In genomic region chr22:19260194-19260593, GRCh38 we compare ENCODE assay signal across 14 cellular contexts. TPM values are rescaled to one million over a fixed set of nuclear protein-coding genes. Genes with fewer than 3 reads are reported as not detected.
DNase-seq lines count a peak whose midpoint lies in the region; ATAC-seq and TF ChIP-seq lines count a peak whose summit lies in the region.
"Had no signal": no experiment of that assay in that cellular context is flagged by ENCODE, and none has a peak within 500 bp of the region (broad histone marks: within the 10 kb centered on the region; RNA-seq: fewer than 3 reads in every experiment).

No MANE protein-coding gene starts in this region.

- peaks cover 4% of the 10 kb centered on the region; the same call in 1 of the 2 replicates for H3K9me1 ChIP-seq in IMR-90 (ENCODE audit: insufficient read depth, low read length)

- no peak overlapping the region for H2BK15ac ChIP-seq in IMR-90 (ENCODE audit: low read depth, low read length)

- intact Hi-C loops in CD4-positive, alpha-beta memory T cell (cut with micrococcal nuclease), result no loop called here
- intact Hi-C loops in IMR-90 (cut with micrococcal nuclease), result no loop called here

- in situ Hi-C loops in IMR-90 (cut with MboI; ENCODE audit: low sequenced_read_pairs), result no loop called here

- H3K4me2 ChIP-seq in IMR-90 (ENCODE audit: low read depth, low read length), result peak overlapping the region; percentile 95
- peak overlapping the region; percentile 87 for H3K4me2 ChIP-seq in osteoblast (ENCODE audit: insufficient read depth, low read length)

- peak overlapping the region; percentile 78 for H2BK5ac ChIP-seq in IMR-90 (ENCODE audit: low read depth, low read length, poor library complexity, severe bottlenecking)

- WGBS in IMR-90 (ENCODE audit: extremely low coverage in 2 of 2, insufficient read length in 1 of 2), 2 experiments, result 80% methylated on average over 1 of the region's 6 CpGs; no CpG with 5 or more reads in 1 of the 2 experiments

- H3K14ac ChIP-seq in IMR-90 (replicated peaks; ENCODE audit: low read depth, low read length), result peak overlapping the region; percentile 64

- no peaks in the 10 kb centered on the region for H3K36me3 ChIP-seq in CD4-positive, alpha-beta memory T cell (ENCODE audit: insufficient read depth, low read length)
- H3K36me3 ChIP-seq in IMR-90 (ENCODE audit: control insufficient read depth, insufficient read depth, low read length) (peaks cover 5% of the 10 kb centered on the region; the same call in 1 of the 2 replicates), osteoblast (ENCODE audit: insufficient read depth, low read length) (peaks cover 5% of the 10 kb centered on the region), BE2C (no peaks in the 10 kb centered on the region)

- peaks cover 0 to 7% of the 10 kb centered on the region in 2 experiments; a peak in 2 of 4 replicates for H3K79me1 ChIP-seq in IMR-90 (ENCODE audit: low read depth in 1 of 2, low read length in 2 of 2)

- CTCF ChIA-PET in CD4-positive, alpha-beta memory T cell (lab: Charles Lee; ENCODE audit: partially characterized antibody), result no interaction called here
- CTCF ChIA-PET in IMR-90 (lab: Yijun Ruan, JAX), result no interaction called here

- peaks cover 7% of the 10 kb centered on the region for H3K4me1 ChIP-seq in CD4-positive, alpha-beta memory T cell (ENCODE audit: insufficient read depth, low read length)
- H3K4me1 ChIP-seq in IMR-90 (ENCODE audit: control insufficient read depth, insufficient read depth, low read length) (0 out of 2 replicates have a peak, but pooled peaks cover 2% of the 10 kb centered on the region), osteoblast (ENCODE audit: insufficient read depth, low read length) (peaks cover 3% of the 10 kb centered on the region), BE2C (no peaks in the 10 kb centered on the region)

- no TSS peak for BruUV-seq in IMR-90 (replicated peaks; lab: Mats Ljungman, UMichigan)

- no peak overlapping the region for H2BK20ac ChIP-seq in IMR-90 (ENCODE audit: low read depth, low read length)

- peaks cover 10 to 22% (median 14%) of the 10 kb centered on the region in 4 donors for H3K4me1 Mint-ChIP-seq in CD4-positive, alpha-beta memory T cell
- H3K4me1 Mint-ChIP-seq: brain had no signal

- H3K27ac ChIP-seq in CD4-positive, alpha-beta memory T cell (ENCODE audit: low read depth, low read length), result no peak overlapping the region
- H3K27ac ChIP-seq in IMR-90 (ENCODE audit: insufficient read depth, low read length) (peak overlapping the region; percentile 25; the same call in 1 of the 2 replicates), coronary artery (no peak overlapping the region), osteoblast (ENCODE audit: low read depth, low read length) (peak overlapping the region; percentile 77)

- no peak overlapping the region for H4K91ac ChIP-seq in IMR-90 (ENCODE audit: insufficient read depth, low read depth, low read length)

- H2AFZ ChIP-seq in IMR-90 (replicated peaks; ENCODE audit: low read length, poor library complexity), result no peak overlapping the region
- H2AFZ ChIP-seq in osteoblast (ENCODE audit: low read length), result peak overlapping the region; percentile 88

- no peak overlapping the region for H2BK120ac ChIP-seq in IMR-90 (ENCODE audit: low read depth, low read length)

- H3K56ac ChIP-seq in IMR-90 (ENCODE audit: extremely low read depth, insufficient read depth, low read length), result no peak overlapping the region

- TF ChIP-seq POLR2A in IMR-90 (IDR thresholded peaks at IDR 0.05; ENCODE audit: low read depth, low read length), result no peak

- peaks cover 0 to 5% of the 10 kb centered on the region in 2 donors for H3K27me3 Mint-ChIP-seq in CD4-positive, alpha-beta memory T cell
- H3K27me3 Mint-ChIP-seq: brain; stimulated activated naive B cell treated with anti-CD40 and anti-IgM and Interleukin-4, amounts not matched to agents 10 μg/mL and 1 μg/mL and 100 μg/mL, for 72 hours had no signal

- peak overlapping the region in 1 of 2 donors; percentile 32 for H3K4me3 ChIP-seq in CD4-positive, alpha-beta memory T cell (ENCODE audit: low read length in 2 of 2)
- H3K4me3 ChIP-seq in IMR-90 (ENCODE audit: insufficient read depth, low read depth, low read length) (no peak overlapping the region), coronary artery (peak overlapping the region; percentile 50), osteoblast (ENCODE audit: insufficient read depth, low read length) (peak overlapping the region; percentile 64), BE2C (ENCODE audit: low read depth, low read length) (no peak overlapping the region)

- H4K8ac ChIP-seq in IMR-90 (ENCODE audit: low read depth in 2 of 2, low read length in 2 of 2), result peak overlapping the region in 1 of 2 experiments; percentile 79; a peak in 2 of 4 replicates

- TF ChIP-seq CTCF in IMR-90 (conservative IDR thresholded peaks at IDR 0.05; ENCODE audit: low read depth, low read length) (no peak), coronary artery (IDR thresholded peaks at IDR 0.05) (no peak), osteoblast (IDR thresholded peaks at IDR 0.05; ENCODE audit: extremely low read depth, low read depth, low read length) (no peak), BE2C (IDR thresholded peaks at IDR 0.05; ENCODE audit: low read depth, low read length) (no peak)

- H3K18ac ChIP-seq in IMR-90 (ENCODE audit: low read depth, low read length), result no peak overlapping the region

- peaks cover 2 to 7% of the 10 kb centered on the region in 2 donors for H3K36me3 Mint-ChIP-seq in CD4-positive, alpha-beta memory T cell
- H3K36me3 Mint-ChIP-seq: stimulated activated naive B cell treated with anti-CD40 and anti-IgM and Interleukin-4, amounts not matched to agents 10 μg/mL and 1 μg/mL and 100 μg/mL, for 72 hours had no signal

- H3K4me3 Mint-ChIP-seq in CD4-positive, alpha-beta memory T cell, result peak overlapping the region in 6 of 8 donors; percentile 51 to 80 (median 68)

- POLR2A ChIA-PET in CD4-positive, alpha-beta memory T cell (lab: Charles Lee; ENCODE audit: partially characterized antibody), result no interaction called here
- POLR2A ChIA-PET in IMR-90 (lab: Charles Lee; ENCODE audit: unreplicated experiment), result no interaction called here

- H3K27ac Mint-ChIP-seq in CD4-positive, alpha-beta memory T cell, result peak overlapping the region in 3 of 7 donors; percentile 45 to 83 (median 50)

- no peaks in the 10 kb centered on the region for H3K9me3 ChIP-seq in CD4-positive, alpha-beta memory T cell (ENCODE audit: control insufficient read depth in 1 of 2, low read length in 2 of 2)
- H3K9me3 ChIP-seq in IMR-90 (ENCODE audit: control insufficient read depth, insufficient read depth, low read length), result no peaks in the 10 kb centered on the region
- no peaks in the 10 kb centered on the region for H3K9me3 ChIP-seq in osteoblast (ENCODE audit: low read depth, low read length)
- no peaks in the 10 kb centered on the region for H3K9me3 ChIP-seq in BE2C

- no peaks in the 10 kb centered on the region for H3K79me2 ChIP-seq in osteoblast (ENCODE audit: insufficient read depth, low read length)

- no peak overlapping the region for H2AK9ac ChIP-seq in IMR-90 (replicated peaks; ENCODE audit: low read depth, low read length, poor library complexity)

- no peak overlapping the region for H3K4ac ChIP-seq in IMR-90 (ENCODE audit: low read depth, low read length)

- H4K20me1 ChIP-seq in IMR-90 (ENCODE audit: insufficient read depth, low read length) (no peaks in the 10 kb centered on the region), osteoblast (ENCODE audit: insufficient read depth, low read length) (no peaks in the 10 kb centered on the region)

- no peak for DNase-seq in CD4-positive, alpha-beta memory T cell
- DNase-seq in IMR-90 (no peak), coronary artery (ENCODE audit: low spot score) (no peak), osteoblast (ENCODE audit: insufficient read length, low spot score, missing footprints) (no peak), NCI-H2196 treated with DMSO at 0.1 percent for 48 hours (lab: John Stamatoyannopoulos, UW; ENCODE audit: unreplicated experiment) (no peak), BE2C (no peak)
- DNase-seq: effector CD8-positive, alpha-beta T cell; NCI-H1048; NCI-H446 treated with DMSO at 0.1 percent for 48 hours; PC-3; stimulated activated naive B cell treated with anti-CD40 and anti-IgM and Interleukin-4, amounts not matched to agents 10 μg/mL and 1 μg/mL and 100 μg/mL, for 72 hours had no signal

- H3K23ac ChIP-seq in IMR-90 (ENCODE audit: low read depth, low read length), result peak overlapping the region; percentile 22; the same call in 1 of the 2 replicates

- H4K5ac ChIP-seq in IMR-90 (ENCODE audit: low read depth, low read length), result peak overlapping the region; percentile 88

- peak overlapping the region; percentile 57; the same call in 1 of the 2 replicates for H3K9ac ChIP-seq in IMR-90 (ENCODE audit: low read depth, low read length)

- H3K9me3 Mint-ChIP-seq in CD4-positive, alpha-beta memory T cell, result peaks cover 0 to 4% (median under 1%) of the 10 kb centered on the region in 8 donors
- H3K9me3 Mint-ChIP-seq: stimulated activated naive B cell treated with anti-CD40 and anti-IgM and Interleukin-4, amounts not matched to agents 10 μg/mL and 1 μg/mL and 100 μg/mL, for 72 hours had no signal

- no peak for TF ChIP-seq RAD21 in IMR-90 (IDR thresholded peaks at IDR 0.05; ENCODE audit: low read length)

- no peaks in the 10 kb centered on the region for H3K27me3 ChIP-seq in CD4-positive, alpha-beta memory T cell (ENCODE audit: insufficient read depth, low read length)
- H3K27me3 ChIP-seq in IMR-90 (ENCODE audit: control insufficient read depth, insufficient read depth, low read length) (no peaks in the 10 kb centered on the region), osteoblast (ENCODE audit: insufficient read depth, low read length) (no peaks in the 10 kb centered on the region), BE2C (no peaks in the 10 kb centered on the region)
- H3K27me3 ChIP-seq: right atrium auricular region had no signal

- ATAC-seq in IMR-90 (ENCODE audit: low read depth) (no peak), HG03135 (IDR thresholded peaks at IDR 0.05; ENCODE audit: unreplicated experiment) (no peak)
- ATAC-seq: PC-3; stimulated activated naive B cell treated with anti-CD40 and anti-IgM and Interleukin-4, amounts not matched to agents 10 μg/mL and 1 μg/mL and 100 μg/mL, for 72 hours had no signal

- dilution Hi-C loops in IMR-90 (cut with HindIII; ENCODE audit: low sequenced_read_pairs, unreplicated experiment), result no loop called here

- H2AK5ac ChIP-seq in IMR-90 (ENCODE audit: low read depth, low read length), result no peak overlapping the region; the same call in 1 of the 2 replicates

TF ChIP-seq in IMR-90, 13 proteins besides CTCF, POLR2A, EP300 and RAD21 (continues in another document):
- TF ChIP-seq CEBPB (IDR thresholded peaks at IDR 0.05; ENCODE audit: low read depth, low read length), result no peak
- no peak for TF ChIP-seq FOS (IDR thresholded peaks at IDR 0.05; ENCODE audit: low read depth, low read length)

RNA-seq across cellular contexts. Expression of gene CLTCL1, which starts 31.3 kb away (rescaled TPM):
- total RNA-seq in CD4-positive, alpha-beta memory T cell, result 1 to 10 TPM in 1 of 2 experiments, under 1 TPM in 1; 0.80 to 1.7 TPM
- polyA plus RNA-seq in CD4-positive, alpha-beta memory T cell, result not detected
- total RNA-seq in IMR-90 (2012; rRNA removed) (7.5 and 8.1 TPM in 2 replicates), osteoblast (28.6 and 29.7 TPM in 2 replicates)
- 6.1 and 6.2 TPM in 2 replicates for polyA plus RNA-seq in IMR-90 (2012; rRNA removed)
- 4.1 and 5.0 TPM in 2 replicates for polyA plus RNA-seq in IMR-90 (2012; cell fraction: cytosol; rRNA removed)
- 21.6 and 31.3 TPM in 2 replicates for polyA plus RNA-seq in IMR-90 (2012; cell fraction: nucleus; rRNA removed; ENCODE audit: low replicate concordance)
- polyA plus RNA-seq in BE2C (2012; ENCODE audit: insufficient read depth, insufficient read length, low read depth), result 0.76 TPM

Comparison
In these comparisons a context has a peak if more than half of its experiments do, and no peak if none do; other contexts are left out.
1. H3K27ac ChIP-seq: peak in IMR-90 (single experiment) and osteoblast (single experiment); none in CD4-positive, alpha-beta memory T cell (single experiment) and coronary artery (0 of 2).
2. H3K4me3 ChIP-seq: peak in coronary artery (single experiment) and osteoblast (single experiment); none in IMR-90 (single experiment) and BE2C (single experiment).